ENCODE assay signal across 20 cellular contexts in genomic region chr12:79591988-79592387, GRCh38.
"Had no signal": no experiment of that assay in that cellular context is flagged by ENCODE, and none has a peak within 500 bp of the region (broad histone marks: within the 10 kb centered on the region; RNA-seq: fewer than 3 reads in every experiment).

No MANE protein-coding gene starts in this region.

- DNase-seq: cortex of kidney; dorsolateral prefrontal cortex; effector CD8-positive, alpha-beta T cell; immature natural killer cell; mucosa of descending colon; naive thymus-derived CD8-positive, alpha-beta T cell; posterior cingulate gyrus; sigmoid colon; stimulated activated CD4-positive, alpha-beta T cell treated with anti-CD3 and anti-CD28 coated beads, Interleukin-4, amount 100 ng/mL, for 24 hours; testis; upper lobe of right lung had no signal

- H3K36me3 ChIP-seq: neutrophil, right atrium auricular region, sigmoid colon, tibial nerve, vagina had no signal

- H3K9me3 ChIP-seq: esophagus muscularis mucosa, mucosa of descending colon, neutrophil, right atrium auricular region, sigmoid colon, testis, tibial nerve, upper lobe of right lung, vagina had no signal

- ATAC-seq: left lobe of liver; mucosa of descending colon; naive thymus-derived CD8-positive, alpha-beta T cell; stimulated activated memory B cell treated with anti-CD40 and anti-IgM and Interleukin-4, amounts not matched to agents 10 μg/mL and 1 μg/mL and 100 μg/mL, for 72 hours; upper lobe of right lung had no signal

- H3K4me3 ChIP-seq: dorsolateral prefrontal cortex, esophagus muscularis mucosa, mucosa of descending colon, right atrium auricular region, sigmoid colon, skin epidermis, testis, tibial nerve, upper lobe of right lung, vagina had no signal

- H3K4me1 ChIP-seq: right atrium auricular region, testis, tibial nerve, upper lobe of right lung, vagina had no signal

- H3K27me3 ChIP-seq: dorsolateral prefrontal cortex, esophagus muscularis mucosa, neutrophil, right atrium auricular region, sigmoid colon, testis, tibial nerve, upper lobe of right lung, vagina had no signal

- H3K27ac ChIP-seq: dorsolateral prefrontal cortex, epithelial cell of prostate, esophagus muscularis mucosa, neutrophil, right atrium auricular region, sigmoid colon, skin epidermis, testis, tibial nerve, upper lobe of right lung, vagina had no signal
